Comparison of ENCODE assay signal across 7 cellular contexts in the genomic region with DNA sequence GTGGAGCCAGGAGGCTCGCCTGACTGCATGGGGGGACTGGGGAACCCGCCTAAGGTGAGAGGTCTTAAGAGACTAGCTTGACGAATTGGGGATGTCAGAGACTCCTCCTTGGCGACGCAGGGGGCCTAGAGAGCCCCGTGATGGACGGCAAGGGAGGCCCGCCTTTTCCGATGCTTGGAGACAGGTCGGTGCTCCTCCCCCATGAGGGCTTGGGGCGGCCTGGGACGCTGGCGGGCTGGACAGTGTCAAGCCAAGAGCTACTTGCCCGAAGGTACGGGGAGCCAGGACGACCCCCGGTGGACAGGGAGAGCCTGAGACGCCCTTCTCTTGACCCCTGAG. TPM values are rescaled to one million over a fixed set of nuclear protein-coding genes. Genes with fewer than 3 reads are reported as not detected.
DNase-seq lines count a peak whose midpoint lies in the region; ATAC-seq and TF ChIP-seq lines count a peak whose summit lies in the region.

No MANE protein-coding gene starts in this region.

- no peaks in the 10 kb centered on the region for H3K4me1 ChIP-seq in HUES48 (ENCODE audit: control insufficient read depth, insufficient read depth, low read length)
- peaks cover 12 to 58% (median 34%) of the 10 kb centered on the region in 3 donors for H3K4me1 ChIP-seq in esophagus squamous epithelium

- peak overlapping the region; percentile 58; the same call in 1 of the 2 replicates for H3K9ac ChIP-seq in HUES48 (ENCODE audit: low read depth, low read length)

- WGBS in esophagus squamous epithelium, 2 donors = 3% methylated on average over 6 of the region's 18 CpGs; no CpG with 5 or more reads in 1 of the 2 donors

- peak overlapping the region; percentile 92 for H3K4me3 Mint-ChIP-seq in activated CD4-positive, alpha-beta T cell treated with anti-CD3 and anti-CD28 coated beads, Interleukin-2, amount 10 ng/mL, durations not matched to agents 24 days and 14 days
- H3K4me3 Mint-ChIP-seq in nephron = peak overlapping the region; percentile 86 to 92 (median 88)

- peak overlapping the region; percentile 80 for H3K27ac Mint-ChIP-seq in activated CD4-positive, alpha-beta T cell treated with anti-CD3 and anti-CD28 coated beads, Interleukin-2, amount 10 ng/mL, durations not matched to agents 24 days and 14 days
- peak overlapping the region in 2 of 3 experiments; percentile 32 to 54 for H3K27ac Mint-ChIP-seq in nephron

- DNase-seq in GDM1 (lab: John Stamatoyannopoulos, UW) (peak; percentile 6), esophagus squamous epithelium (lab: John Stamatoyannopoulos, UW) (no peak)
- peak; percentile 82 for DNase-seq in activated CD4-positive, alpha-beta T cell treated with anti-CD3 and anti-CD28 coated beads, Interleukin-2, amount 10 ng/mL, durations not matched to agents 24 days and 14 days

- peak overlapping the region; percentile 84 for H3K4me3 ChIP-seq in HUES48 (ENCODE audit: low read depth, low read length)
- H3K4me3 ChIP-seq in esophagus squamous epithelium = peak overlapping the region; percentile 71 to 94 (median 86)

- H3K36me3 Mint-ChIP-seq in activated CD4-positive, alpha-beta T cell treated with anti-CD3 and anti-CD28 coated beads, Interleukin-2, amount 10 ng/mL, durations not matched to agents 24 days and 14 days (ENCODE audit: low read depth) = peaks cover 21% of the 10 kb centered on the region
- peaks cover 5% of the 10 kb centered on the region for H3K36me3 Mint-ChIP-seq in nephron (ENCODE audit: low read depth)

- H3K27ac ChIP-seq in HUES48 (ENCODE audit: low read depth, low read length) (peak overlapping the region; percentile 71), esophagus squamous epithelium (peak overlapping the region; percentile 83 to 92 (median 86))

- TF ChIP-seq POLR2A in esophagus squamous epithelium (IDR thresholded peaks at IDR 0.05) = no peak

- intact Hi-C loops in activated CD4-positive, alpha-beta T cell treated with anti-CD3 and anti-CD28 coated beads, Interleukin-2, amount 10 ng/mL, durations not matched to agents 24 days and 14 days (cut with micrococcal nuclease) = loop anchor here (1.0 to 5.0 kb wide), 4 partner anchors 19 to 132 kb away; a partner anchor contains a TSS
- intact Hi-C loops in esophagus squamous epithelium (cut with DNase I) = no loop called here

- no peaks in the 10 kb centered on the region for H3K9me3 Mint-ChIP-seq in activated CD4-positive, alpha-beta T cell treated with anti-CD3 and anti-CD28 coated beads, Interleukin-2, amount 10 ng/mL, durations not matched to agents 24 days and 14 days
- H3K9me3 Mint-ChIP-seq in nephron = no peaks in the 10 kb centered on the region

- no peaks in the 10 kb centered on the region for H3K27me3 Mint-ChIP-seq in activated CD4-positive, alpha-beta T cell treated with anti-CD3 and anti-CD28 coated beads, Interleukin-2, amount 10 ng/mL, durations not matched to agents 24 days and 14 days
- no peaks in the 10 kb centered on the region for H3K27me3 Mint-ChIP-seq in nephron (ENCODE audit: low read depth)

- H3K36me3 ChIP-seq in HUES48 (ENCODE audit: control insufficient read depth, insufficient read depth, low read length) = no peaks in the 10 kb centered on the region
- H3K36me3 ChIP-seq in esophagus squamous epithelium = peaks cover 0 to 27% (median 0%) of the 10 kb centered on the region in 3 donors

- ATAC-seq in GM21390 (IDR thresholded peaks at IDR 0.05; ENCODE audit: unreplicated experiment) (peak; percentile 30), HG03039 (IDR thresholded peaks at IDR 0.05; ENCODE audit: unreplicated experiment) (no peak)

- H3K27me3 ChIP-seq in HUES48 (ENCODE audit: control insufficient read depth, insufficient read depth, low read length) (no peaks in the 10 kb centered on the region; the same call in 1 of the 2 replicates), esophagus squamous epithelium (no peaks in the 10 kb centered on the region)

- TF ChIP-seq CTCF in esophagus squamous epithelium (IDR thresholded peaks at IDR 0.05) (no peak), nephron (IDR thresholded peaks at IDR 0.05; ENCODE audit: unreplicated experiment in 3 of 3) (no peak)

- no peaks in the 10 kb centered on the region for H3K9me3 ChIP-seq in HUES48 (ENCODE audit: control insufficient read depth, insufficient read depth, low read length)
- no peaks in the 10 kb centered on the region for H3K9me3 ChIP-seq in esophagus squamous epithelium

- H3K4me1 Mint-ChIP-seq in activated CD4-positive, alpha-beta T cell treated with anti-CD3 and anti-CD28 coated beads, Interleukin-2, amount 10 ng/mL, durations not matched to agents 24 days and 14 days = peaks cover 31% of the 10 kb centered on the region
- peaks cover 21% of the 10 kb centered on the region for H3K4me1 Mint-ChIP-seq in nephron

RNA-seq across cellular contexts. Expression of a gene that starts 0.6 kb away (rescaled TPM):
- total RNA-seq in activated CD4-positive, alpha-beta T cell treated with anti-CD3 and anti-CD28 coated beads, Interleukin-2, amount 10 ng/mL, durations not matched to agents 24 days and 14 days = 21.4 and 23.1 TPM in 2 replicates
- total RNA-seq in esophagus squamous epithelium = 10 to 100 TPM; 17.6 to 40.1 (median 29.6) TPM

RNA-seq across cellular contexts. Expression of a gene that starts 13.0 kb away (rescaled TPM):
- total RNA-seq in activated CD4-positive, alpha-beta T cell treated with anti-CD3 and anti-CD28 coated beads, Interleukin-2, amount 10 ng/mL, durations not matched to agents 24 days and 14 days = 2.2 and 2.9 TPM in 2 replicates
- under 1 TPM in 3 of 4 donors, not detected in 1; 0.26 to 0.95 (median 0.57) TPM for total RNA-seq in esophagus squamous epithelium

RNA-seq across cellular contexts. Expression of a gene that starts 18.4 kb away (rescaled TPM):
- total RNA-seq in activated CD4-positive, alpha-beta T cell treated with anti-CD3 and anti-CD28 coated beads, Interleukin-2, amount 10 ng/mL, durations not matched to agents 24 days and 14 days = 46.1 and 50.7 TPM in 2 replicates
- 10 to 100 TPM; 14.6 to 28.6 (median 18.8) TPM for total RNA-seq in esophagus squamous epithelium

RNA-seq across cellular contexts. Expression of a gene that starts 37.0 kb away (rescaled TPM):
- 0.96 and 1.6 TPM in 2 replicates for total RNA-seq in activated CD4-positive, alpha-beta T cell treated with anti-CD3 and anti-CD28 coated beads, Interleukin-2, amount 10 ng/mL, durations not matched to agents 24 days and 14 days
- total RNA-seq in esophagus squamous epithelium = 10 to 100 TPM in 1 of 4 donors, 1 to 10 TPM in 2, under 1 TPM in 1; 0.80 to 15.3 (median 2.7) TPM

RNA-seq across cellular contexts. Expression of a gene that starts 58.5 kb away (rescaled TPM):
- total RNA-seq in activated CD4-positive, alpha-beta T cell treated with anti-CD3 and anti-CD28 coated beads, Interleukin-2, amount 10 ng/mL, durations not matched to agents 24 days and 14 days = 1.5 and 2.0 TPM in 2 replicates
- total RNA-seq in esophagus squamous epithelium = 1 to 10 TPM; 2.8 to 4.8 (median 3.6) TPM
